Comparison of ENCODE assay signal across 1 cellular context in the genomic region with DNA sequence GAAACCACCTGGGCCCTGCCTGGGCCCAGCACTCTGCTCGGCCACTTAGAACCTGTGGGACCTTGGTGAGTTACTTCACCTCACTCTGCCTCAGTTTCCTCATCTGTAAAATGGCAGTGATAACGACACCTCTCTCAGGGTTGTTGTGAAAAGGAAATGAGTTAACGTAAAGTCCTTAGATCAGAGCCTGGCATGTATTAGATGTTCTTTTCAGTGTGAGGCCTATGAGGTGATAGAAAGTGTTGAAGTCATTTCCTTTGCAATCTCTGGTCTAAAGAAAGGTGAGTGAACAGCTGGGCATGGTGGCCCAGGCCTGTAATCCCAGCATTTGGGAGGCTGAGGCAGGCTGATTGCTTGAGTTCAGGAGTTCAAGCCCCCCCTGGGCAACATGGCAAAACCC.
TF ChIP-seq lines count a peak whose summit lies in the region.

No MANE protein-coding gene starts in this region.

TF ChIP-seq in GM12878, 131 proteins besides CTCF, POLR2A, EP300 and RAD21 (continued from another document):
- TF ChIP-seq, protein P1, sequence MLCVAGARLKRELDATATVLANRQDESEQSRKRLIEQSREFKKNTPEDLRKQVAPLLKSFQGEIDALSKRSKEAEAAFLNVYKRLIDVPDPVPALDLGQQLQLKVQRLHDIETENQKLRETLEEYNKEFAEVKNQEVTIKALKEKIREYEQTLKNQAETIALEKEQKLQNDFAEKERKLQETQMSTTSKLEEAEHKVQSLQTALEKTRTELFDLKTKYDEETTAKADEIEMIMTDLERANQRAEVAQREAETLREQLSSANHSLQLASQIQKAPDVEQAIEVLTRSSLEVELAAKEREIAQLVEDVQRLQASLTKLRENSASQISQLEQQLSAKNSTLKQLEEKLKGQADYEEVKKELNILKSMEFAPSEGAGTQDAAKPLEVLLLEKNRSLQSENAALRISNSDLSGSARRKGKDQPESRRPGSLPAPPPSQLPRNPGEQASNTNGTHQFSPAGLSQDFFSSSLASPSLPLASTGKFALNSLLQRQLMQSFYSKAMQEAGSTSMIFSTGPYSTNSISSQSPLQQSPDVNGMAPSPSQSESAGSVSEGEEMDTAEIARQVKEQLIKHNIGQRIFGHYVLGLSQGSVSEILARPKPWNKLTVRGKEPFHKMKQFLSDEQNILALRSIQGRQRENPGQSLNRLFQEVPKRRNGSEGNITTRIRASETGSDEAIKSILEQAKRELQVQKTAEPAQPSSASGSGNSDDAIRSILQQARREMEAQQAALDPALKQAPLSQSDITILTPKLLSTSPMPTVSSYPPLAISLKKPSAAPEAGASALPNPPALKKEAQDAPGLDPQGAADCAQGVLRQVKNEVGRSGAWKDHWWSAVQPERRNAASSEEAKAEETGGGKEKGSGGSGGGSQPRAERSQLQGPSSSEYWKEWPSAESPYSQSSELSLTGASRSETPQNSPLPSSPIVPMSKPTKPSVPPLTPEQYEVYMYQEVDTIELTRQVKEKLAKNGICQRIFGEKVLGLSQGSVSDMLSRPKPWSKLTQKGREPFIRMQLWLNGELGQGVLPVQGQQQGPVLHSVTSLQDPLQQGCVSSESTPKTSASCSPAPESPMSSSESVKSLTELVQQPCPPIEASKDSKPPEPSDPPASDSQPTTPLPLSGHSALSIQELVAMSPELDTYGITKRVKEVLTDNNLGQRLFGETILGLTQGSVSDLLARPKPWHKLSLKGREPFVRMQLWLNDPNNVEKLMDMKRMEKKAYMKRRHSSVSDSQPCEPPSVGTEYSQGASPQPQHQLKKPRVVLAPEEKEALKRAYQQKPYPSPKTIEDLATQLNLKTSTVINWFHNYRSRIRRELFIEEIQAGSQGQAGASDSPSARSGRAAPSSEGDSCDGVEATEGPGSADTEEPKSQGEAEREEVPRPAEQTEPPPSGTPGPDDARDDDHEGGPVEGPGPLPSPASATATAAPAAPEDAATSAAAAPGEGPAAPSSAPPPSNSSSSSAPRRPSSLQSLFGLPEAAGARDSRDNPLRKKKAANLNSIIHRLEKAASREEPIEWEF (IDR thresholded peaks at IDR 0.05; ENCODE audit: insufficient replicate concordance, low read depth, low read length) = no peak
- TF ChIP-seq ASH2L (IDR thresholded peaks at IDR 0.05; ENCODE audit: borderline replicate concordance, low read depth) (no peak), CREM (IDR thresholded peaks at IDR 0.05; ENCODE audit: low read depth) (peak; percentile 78), TARDBP (IDR thresholded peaks at IDR 0.05; ENCODE audit: borderline replicate concordance) (no peak)
- TF ChIP-seq, protein P2, sequence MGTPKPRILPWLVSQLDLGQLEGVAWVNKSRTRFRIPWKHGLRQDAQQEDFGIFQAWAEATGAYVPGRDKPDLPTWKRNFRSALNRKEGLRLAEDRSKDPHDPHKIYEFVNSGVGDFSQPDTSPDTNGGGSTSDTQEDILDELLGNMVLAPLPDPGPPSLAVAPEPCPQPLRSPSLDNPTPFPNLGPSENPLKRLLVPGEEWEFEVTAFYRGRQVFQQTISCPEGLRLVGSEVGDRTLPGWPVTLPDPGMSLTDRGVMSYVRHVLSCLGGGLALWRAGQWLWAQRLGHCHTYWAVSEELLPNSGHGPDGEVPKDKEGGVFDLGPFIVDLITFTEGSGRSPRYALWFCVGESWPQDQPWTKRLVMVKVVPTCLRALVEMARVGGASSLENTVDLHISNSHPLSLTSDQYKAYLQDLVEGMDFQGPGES (IDR thresholded peaks at IDR 0.05) = no peak
